ENCODE assay signal across 2 cellular contexts in the genomic region with DNA sequence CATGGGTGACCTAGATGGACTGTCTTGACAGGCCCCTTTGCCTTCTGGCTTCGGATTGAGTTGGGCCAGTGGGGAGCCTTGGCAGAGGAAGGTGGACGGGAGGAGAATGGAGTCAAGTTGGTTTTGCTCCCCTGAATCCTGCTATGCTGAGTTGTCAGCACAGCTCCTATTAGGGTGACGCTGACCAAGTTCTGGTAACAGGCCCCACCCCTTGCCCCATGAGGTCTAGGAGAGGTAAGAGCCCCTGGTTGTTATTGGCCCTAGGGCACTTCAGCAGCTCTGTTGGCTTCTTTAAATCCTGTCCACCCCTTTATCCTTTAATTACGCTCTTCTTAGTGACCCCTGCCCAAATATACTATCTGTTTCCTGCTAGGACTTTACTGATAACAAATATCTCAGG.
TF ChIP-seq lines count a peak whose summit lies in the region.

No MANE protein-coding gene starts in this region.

TF ChIP-seq in IMR-90, 13 proteins besides CTCF, POLR2A, EP300 and RAD21:
- TF ChIP-seq, protein P1, sequence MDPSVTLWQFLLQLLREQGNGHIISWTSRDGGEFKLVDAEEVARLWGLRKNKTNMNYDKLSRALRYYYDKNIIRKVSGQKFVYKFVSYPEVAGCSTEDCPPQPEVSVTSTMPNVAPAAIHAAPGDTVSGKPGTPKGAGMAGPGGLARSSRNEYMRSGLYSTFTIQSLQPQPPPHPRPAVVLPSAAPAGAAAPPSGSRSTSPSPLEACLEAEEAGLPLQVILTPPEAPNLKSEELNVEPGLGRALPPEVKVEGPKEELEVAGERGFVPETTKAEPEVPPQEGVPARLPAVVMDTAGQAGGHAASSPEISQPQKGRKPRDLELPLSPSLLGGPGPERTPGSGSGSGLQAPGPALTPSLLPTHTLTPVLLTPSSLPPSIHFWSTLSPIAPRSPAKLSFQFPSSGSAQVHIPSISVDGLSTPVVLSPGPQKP (IDR thresholded peaks at IDR 0.05; ENCODE audit: borderline replicate concordance, low read depth, low read length), result no peak
- TF ChIP-seq, protein P2, sequence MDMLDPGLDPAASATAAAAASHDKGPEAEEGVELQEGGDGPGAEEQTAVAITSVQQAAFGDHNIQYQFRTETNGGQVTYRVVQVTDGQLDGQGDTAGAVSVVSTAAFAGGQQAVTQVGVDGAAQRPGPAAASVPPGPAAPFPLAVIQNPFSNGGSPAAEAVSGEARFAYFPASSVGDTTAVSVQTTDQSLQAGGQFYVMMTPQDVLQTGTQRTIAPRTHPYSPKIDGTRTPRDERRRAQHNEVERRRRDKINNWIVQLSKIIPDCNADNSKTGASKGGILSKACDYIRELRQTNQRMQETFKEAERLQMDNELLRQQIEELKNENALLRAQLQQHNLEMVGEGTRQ (IDR thresholded peaks at IDR 0.05; ENCODE audit: low read depth, low read length), result no peak
- no peak for TF ChIP-seq CEBPB (IDR thresholded peaks at IDR 0.05; ENCODE audit: low read depth, low read length)
- no peak for TF ChIP-seq CHD1 (IDR thresholded peaks at IDR 0.05; ENCODE audit: low read depth, low read length)
- TF ChIP-seq RFX5 (IDR thresholded peaks at IDR 0.05; ENCODE audit: low read depth, low read length), result no peak
- no peak for TF ChIP-seq SMC3 (IDR thresholded peaks at IDR 0.05; ENCODE audit: low read depth, low read length)
- TF ChIP-seq NFE2L2 (IDR thresholded peaks at IDR 0.05; ENCODE audit: low read depth, low read length), result no peak
- TF ChIP-seq RCOR1 (IDR thresholded peaks at IDR 0.05; ENCODE audit: insufficient replicate concordance, low read length), result no peak
- TF ChIP-seq MAZ (IDR thresholded peaks at IDR 0.05; ENCODE audit: borderline replicate concordance, low read depth, low read length), result no peak
- no peak for TF ChIP-seq FOS (IDR thresholded peaks at IDR 0.05; ENCODE audit: low read depth, low read length)

TF ChIP-seq in K562, 482 proteins besides CTCF, POLR2A, EP300 and RAD21:
- no peak for TF ChIP-seq GTF2E2 (tag; IDR thresholded peaks at IDR 0.05)
- no peak for TF ChIP-seq SNIP1 (IDR thresholded peaks at IDR 0.05; ENCODE audit: low read depth)
- TF ChIP-seq SREBF2 (CRISPR knock-in tag; IDR thresholded peaks at IDR 0.05), result no peak
- no peak for TF ChIP-seq XRCC5 (IDR thresholded peaks at IDR 0.05; ENCODE audit: low read depth, low read length)
- TF ChIP-seq, protein P3, sequence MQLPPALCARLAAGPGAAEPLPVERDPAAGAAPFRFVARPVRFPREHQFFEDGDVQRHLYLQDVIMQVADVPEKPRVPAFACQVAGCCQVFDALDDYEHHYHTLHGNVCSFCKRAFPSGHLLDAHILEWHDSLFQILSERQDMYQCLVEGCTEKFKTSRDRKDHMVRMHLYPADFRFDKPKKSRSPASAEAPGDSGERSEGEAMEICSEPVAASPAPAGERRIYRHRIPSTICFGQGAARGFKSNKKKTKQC (CRISPR knock-in tag; IDR thresholded peaks at IDR 0.05), result no peak
- TF ChIP-seq, protein P4, sequence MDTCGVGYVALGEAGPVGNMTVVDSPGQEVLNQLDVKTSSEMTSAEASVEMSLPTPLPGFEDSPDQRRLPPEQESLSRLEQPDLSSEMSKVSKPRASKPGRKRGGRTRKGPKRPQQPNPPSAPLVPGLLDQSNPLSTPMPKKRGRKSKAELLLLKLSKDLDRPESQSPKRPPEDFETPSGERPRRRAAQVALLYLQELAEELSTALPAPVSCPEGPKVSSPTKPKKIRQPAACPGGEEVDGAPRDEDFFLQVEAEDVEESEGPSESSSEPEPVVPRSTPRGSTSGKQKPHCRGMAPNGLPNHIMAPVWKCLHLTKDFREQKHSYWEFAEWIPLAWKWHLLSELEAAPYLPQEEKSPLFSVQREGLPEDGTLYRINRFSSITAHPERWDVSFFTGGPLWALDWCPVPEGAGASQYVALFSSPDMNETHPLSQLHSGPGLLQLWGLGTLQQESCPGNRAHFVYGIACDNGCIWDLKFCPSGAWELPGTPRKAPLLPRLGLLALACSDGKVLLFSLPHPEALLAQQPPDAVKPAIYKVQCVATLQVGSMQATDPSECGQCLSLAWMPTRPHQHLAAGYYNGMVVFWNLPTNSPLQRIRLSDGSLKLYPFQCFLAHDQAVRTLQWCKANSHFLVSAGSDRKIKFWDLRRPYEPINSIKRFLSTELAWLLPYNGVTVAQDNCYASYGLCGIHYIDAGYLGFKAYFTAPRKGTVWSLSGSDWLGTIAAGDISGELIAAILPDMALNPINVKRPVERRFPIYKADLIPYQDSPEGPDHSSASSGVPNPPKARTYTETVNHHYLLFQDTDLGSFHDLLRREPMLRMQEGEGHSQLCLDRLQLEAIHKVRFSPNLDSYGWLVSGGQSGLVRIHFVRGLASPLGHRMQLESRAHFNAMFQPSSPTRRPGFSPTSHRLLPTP (IDR thresholded peaks at IDR 0.05; ENCODE audit: borderline replicate concordance, extremely low read depth, insufficient read length), result no peak
- TF ChIP-seq ATF7 (IDR thresholded peaks at IDR 0.05), result no peak
- no peak for TF ChIP-seq SIRT6 (IDR thresholded peaks at IDR 0.05; ENCODE audit: low read depth, low read length)
- TF ChIP-seq CHD1 (IDR thresholded peaks at IDR 0.05; ENCODE audit: low read length), result no peak
- no peak for TF ChIP-seq RB1 (IDR thresholded peaks at IDR 0.05; ENCODE audit: low read depth)
- TF ChIP-seq U2AF2 (optimal IDR thresholded peaks at IDR 0.05; ENCODE audit: low read depth, low read length), result no peak
- TF ChIP-seq ILF3 (IDR thresholded peaks at IDR 0.05; ENCODE audit: borderline replicate concordance), result no peak
- TF ChIP-seq PURB (CRISPR knock-in tag; IDR thresholded peaks at IDR 0.05; ENCODE audit: low read depth), result no peak
- TF ChIP-seq ZNF175 (CRISPR knock-in tag; IDR thresholded peaks at IDR 0.05; ENCODE audit: low read depth), result no peak
- no peak for TF ChIP-seq SP2 (IDR thresholded peaks at IDR 0.05; ENCODE audit: extremely low read depth, low read depth, low read length, poor library complexity, severe bottlenecking)
- TF ChIP-seq KHSRP (IDR thresholded peaks at IDR 0.05), result no peak
- no peak for TF ChIP-seq PCBP1 (IDR thresholded peaks at IDR 0.05; ENCODE audit: low read depth, low read length, poor library complexity, severe bottlenecking)
- no peak for TF ChIP-seq IFI16 (CRISPR knock-in tag; IDR thresholded peaks at IDR 0.05)
